ENCODE assay signal across 8 cellular contexts in genomic region chr16:56657555-56658430, GRCh38. TPM values are rescaled to one million over a fixed set of nuclear protein-coding genes. Genes with fewer than 3 reads are reported as not detected.
DNase-seq lines count a peak whose midpoint lies in the region; ATAC-seq and TF ChIP-seq lines count a peak whose summit lies in the region.

Gene MT1F, plus strand, starts transcription at chr16:56657959. Its CDS starts 100 bp downstream, at chr16:56658059.

- H3K4me1 ChIP-seq in CD4-positive, alpha-beta memory T cell (ENCODE audit: insufficient read depth, low read length) = peaks cover 18% of the 10 kb centered on the region
- H3K4me1 ChIP-seq in SK-N-SH (ENCODE audit: control insufficient read depth in 1 of 2, insufficient read depth in 2 of 2, low read depth in 1 of 2, low read length in 1 of 2) (peaks cover 0 to 8% of the 10 kb centered on the region in 2 experiments; a peak in 1 of 4 replicates), parathyroid adenoma (peaks cover 8% of the 10 kb centered on the region), thymus (ENCODE audit: control insufficient read depth, insufficient read depth, low read length) (peaks cover 14% of the 10 kb centered on the region)

- H3K4me3 ChIP-seq in CD4-positive, alpha-beta memory T cell (ENCODE audit: low read length in 2 of 2) = peak within 1 kb of the TSS; percentile 62 to 65
- H3K4me3 ChIP-seq in SK-N-SH (ENCODE audit: low read depth in 2 of 2, low read length in 1 of 2) (peak within 1 kb of the TSS; percentile 53 to 56), parathyroid adenoma (ENCODE audit: low read depth, low read length) (peak within 1 kb of the TSS; percentile 45), thymus (ENCODE audit: low read length) (peak within 1 kb of the TSS; percentile 65)

- no peak for TF ChIP-seq CTCF in SK-N-SH (IDR thresholded peaks at IDR 0.05)
- TF ChIP-seq CTCF in parathyroid adenoma (IDR thresholded peaks at IDR 0.05) = no peak

- ATAC-seq in activated naive CD4-positive, alpha-beta T cell treated with anti-CD3 and anti-CD28 coated beads, Interleukin-2, amount 50 U/mL, for 72 hours = peak; percentile 90 to 92
- ATAC-seq in Right ventricle myocardium superior (ENCODE audit: poor library complexity) = peak; percentile 93
- no peak for ATAC-seq in GM18861 (IDR thresholded peaks at IDR 0.05; ENCODE audit: unreplicated experiment)

- no peaks in the 10 kb centered on the region for H3K79me2 ChIP-seq in SK-N-SH (ENCODE audit: insufficient read depth)
- no peaks in the 10 kb centered on the region for H3K79me2 ChIP-seq in parathyroid adenoma

- peaks cover 2 to 4% of the 10 kb centered on the region in 2 donors for H3K27me3 Mint-ChIP-seq in CD4-positive, alpha-beta memory T cell

- WGBS in SK-N-SH (ENCODE audit: low lambda C conversion rate) = 25% methylated on average over 18 of the region's 48 CpGs
- WGBS in thymus = 3% methylated on average over 48 of the region's 48 CpGs

- peaks cover 0 to 3% of the 10 kb centered on the region in 2 donors for H3K36me3 Mint-ChIP-seq in CD4-positive, alpha-beta memory T cell
- H3K36me3 Mint-ChIP-seq in activated naive CD4-positive, alpha-beta T cell treated with anti-CD3 and anti-CD28 coated beads, Interleukin-2, amount 50 U/mL, for 72 hours = no peaks in the 10 kb centered on the region

- TF ChIP-seq EP300 in SK-N-SH (IDR thresholded peaks at IDR 0.05; ENCODE audit: borderline replicate concordance in 1 of 2, low read depth in 1 of 2, low read length in 1 of 2) = no peak

- H3K9me3 ChIP-seq in CD4-positive, alpha-beta memory T cell (ENCODE audit: control insufficient read depth in 1 of 2, low read length in 2 of 2) = no peaks in the 10 kb centered on the region
- H3K9me3 ChIP-seq in SK-N-SH = no peaks in the 10 kb centered on the region
- H3K9me3 ChIP-seq in parathyroid adenoma (ENCODE audit: control insufficient read depth, low read length) = no peaks in the 10 kb centered on the region
- H3K9me3 ChIP-seq in thymus (ENCODE audit: control insufficient read depth) = no peaks in the 10 kb centered on the region

- CTCF ChIA-PET in CD4-positive, alpha-beta memory T cell (lab: Charles Lee; ENCODE audit: partially characterized antibody) = interaction anchor here (1.4 kb wide), 1 partner anchor 44 kb away, joined by 3 read pairs; no protein-coding TSS in a partner anchor
- CTCF ChIA-PET in SK-N-SH (lab: Yijun Ruan, JAX) = interaction anchor here (0.6 kb wide), 1 partner anchor 1315 kb away, joined by 3 read pairs; no protein-coding TSS in a partner anchor

- peak within 1 kb of the TSS; percentile 90 to 99 (median 96) for H3K4me3 Mint-ChIP-seq in CD4-positive, alpha-beta memory T cell

- H4K20me1 ChIP-seq in SK-N-SH (ENCODE audit: insufficient read depth) = no peaks in the 10 kb centered on the region

- intact Hi-C loops in CD4-positive, alpha-beta memory T cell (cut with micrococcal nuclease) = loop anchor here (1.0 to 2.0 kb wide), 2 partner anchors 15 to 49 kb away; partner anchors contain the start of gene MT2A
- intact Hi-C loops in Right ventricle myocardium superior (cut with DNase I) = no loop called here

- DNase-seq in CD4-positive, alpha-beta memory T cell = peak; percentile 40 to 78 (median 53)
- DNase-seq in HT-29 (ENCODE audit: low spot score) (peak; percentile 87), SK-N-SH (peak; percentile 86), Right ventricle myocardium superior (peak; percentile 84)
- DNase-seq in activated naive CD4-positive, alpha-beta T cell treated with anti-CD3 and anti-CD28 coated beads, Interleukin-2, amount 50 U/mL, for 72 hours (ENCODE audit: low spot score in 2 of 2) = peak; percentile 64 to 65

- H3K9me3 Mint-ChIP-seq in CD4-positive, alpha-beta memory T cell = no peaks in the 10 kb centered on the region
- no peaks in the 10 kb centered on the region for H3K9me3 Mint-ChIP-seq in activated naive CD4-positive, alpha-beta T cell treated with anti-CD3 and anti-CD28 coated beads, Interleukin-2, amount 50 U/mL, for 72 hours

- H2AFZ ChIP-seq in SK-N-SH (ENCODE audit: low read depth) (peak within 1 kb of the TSS; percentile 65; the same call in 1 of the 2 replicates), parathyroid adenoma (peak within 1 kb of the TSS; percentile 85)

- H3K9me2 ChIP-seq in SK-N-SH = no peaks in the 10 kb centered on the region

- peak within 1 kb of the TSS; percentile 39 for H3K27ac ChIP-seq in CD4-positive, alpha-beta memory T cell (ENCODE audit: low read depth, low read length)
- H3K27ac ChIP-seq in SK-N-SH (ENCODE audit: low read depth in 2 of 2, low read length in 1 of 2) (no peak within 1 kb of the TSS), parathyroid adenoma (no peak within 1 kb of the TSS), thymus (ENCODE audit: low read depth) (peak within 1 kb of the TSS; percentile 53)

- peaks cover 16 to 36% (median 24%) of the 10 kb centered on the region in 4 donors for H3K4me1 Mint-ChIP-seq in CD4-positive, alpha-beta memory T cell

- H3K4me2 ChIP-seq in SK-N-SH = peak within 1 kb of the TSS; percentile 80
- H3K4me2 ChIP-seq in parathyroid adenoma (ENCODE audit: low read length) = peak within 1 kb of the TSS; percentile 64

- H3K9ac ChIP-seq in SK-N-SH = peak within 1 kb of the TSS; percentile 8; the same call in 1 of the 2 replicates
- H3K9ac ChIP-seq in parathyroid adenoma = no peak within 1 kb of the TSS

- H3K27me3 ChIP-seq in CD4-positive, alpha-beta memory T cell (ENCODE audit: insufficient read depth, low read length) = no peaks in the 10 kb centered on the region
- H3K27me3 ChIP-seq in SK-N-SH (ENCODE audit: insufficient read depth) (peaks cover 16% of the 10 kb centered on the region; the same call in 1 of the 2 replicates), parathyroid adenoma (ENCODE audit: control insufficient read depth, insufficient read depth, low read length) (no peaks in the 10 kb centered on the region), thymus (ENCODE audit: control insufficient read depth, insufficient read depth) (peaks cover 39% of the 10 kb centered on the region)

- POLR2A ChIA-PET in CD4-positive, alpha-beta memory T cell (lab: Charles Lee; ENCODE audit: partially characterized antibody) = interaction anchor here (0.7 to 1.4 kb wide), 5 partner anchors 15 to 50 kb away, joined by 3 to 8 read pairs (median 4); partner anchors contain the start of genes MT1X and MT2A
- POLR2A ChIA-PET in SK-N-SH (lab: Yijun Ruan, JAX) = no interaction called here

- H3K27ac Mint-ChIP-seq in CD4-positive, alpha-beta memory T cell = peak within 1 kb of the TSS; percentile 79 to 97 (median 93)
- H3K27ac Mint-ChIP-seq in activated naive CD4-positive, alpha-beta T cell treated with anti-CD3 and anti-CD28 coated beads, Interleukin-2, amount 50 U/mL, for 72 hours = peak within 1 kb of the TSS; percentile 30 to 81

- H3K36me3 ChIP-seq in CD4-positive, alpha-beta memory T cell (ENCODE audit: insufficient read depth, low read length) = no peaks in the 10 kb centered on the region
- H3K36me3 ChIP-seq in SK-N-SH (replicated peaks in 1 of 2; ENCODE audit: control insufficient read depth in 1 of 2, insufficient read depth in 2 of 2, low read length in 1 of 2) (no peaks in the 10 kb centered on the region), parathyroid adenoma (ENCODE audit: control insufficient read depth, insufficient read depth, low read length) (no peaks in the 10 kb centered on the region), thymus (ENCODE audit: control insufficient read depth, insufficient read depth) (no peaks in the 10 kb centered on the region)

- no peaks in the 10 kb centered on the region for H3F3A ChIP-seq in SK-N-SH (replicated peaks; ENCODE audit: insufficient read depth)

- TF ChIP-seq RAD21 in SK-N-SH (IDR thresholded peaks at IDR 0.05; ENCODE audit: low read length) = no peak

TF ChIP-seq in SK-N-SH, 30 proteins besides CTCF, POLR2A, EP300 and RAD21 (continues in another document):
- TF ChIP-seq TEAD4 (IDR thresholded peaks at IDR 0.05; ENCODE audit: borderline replicate concordance, insufficient read depth) (no peak), MXI1 (IDR thresholded peaks at IDR 0.05; ENCODE audit: low read depth, low read length) (peak; percentile 51; the same call in 1 of the 2 replicates), POLR2AphosphoS5 (IDR thresholded peaks at IDR 0.05; ENCODE audit: low read depth, low read length) (no peak)
- TF ChIP-seq, protein P1, sequence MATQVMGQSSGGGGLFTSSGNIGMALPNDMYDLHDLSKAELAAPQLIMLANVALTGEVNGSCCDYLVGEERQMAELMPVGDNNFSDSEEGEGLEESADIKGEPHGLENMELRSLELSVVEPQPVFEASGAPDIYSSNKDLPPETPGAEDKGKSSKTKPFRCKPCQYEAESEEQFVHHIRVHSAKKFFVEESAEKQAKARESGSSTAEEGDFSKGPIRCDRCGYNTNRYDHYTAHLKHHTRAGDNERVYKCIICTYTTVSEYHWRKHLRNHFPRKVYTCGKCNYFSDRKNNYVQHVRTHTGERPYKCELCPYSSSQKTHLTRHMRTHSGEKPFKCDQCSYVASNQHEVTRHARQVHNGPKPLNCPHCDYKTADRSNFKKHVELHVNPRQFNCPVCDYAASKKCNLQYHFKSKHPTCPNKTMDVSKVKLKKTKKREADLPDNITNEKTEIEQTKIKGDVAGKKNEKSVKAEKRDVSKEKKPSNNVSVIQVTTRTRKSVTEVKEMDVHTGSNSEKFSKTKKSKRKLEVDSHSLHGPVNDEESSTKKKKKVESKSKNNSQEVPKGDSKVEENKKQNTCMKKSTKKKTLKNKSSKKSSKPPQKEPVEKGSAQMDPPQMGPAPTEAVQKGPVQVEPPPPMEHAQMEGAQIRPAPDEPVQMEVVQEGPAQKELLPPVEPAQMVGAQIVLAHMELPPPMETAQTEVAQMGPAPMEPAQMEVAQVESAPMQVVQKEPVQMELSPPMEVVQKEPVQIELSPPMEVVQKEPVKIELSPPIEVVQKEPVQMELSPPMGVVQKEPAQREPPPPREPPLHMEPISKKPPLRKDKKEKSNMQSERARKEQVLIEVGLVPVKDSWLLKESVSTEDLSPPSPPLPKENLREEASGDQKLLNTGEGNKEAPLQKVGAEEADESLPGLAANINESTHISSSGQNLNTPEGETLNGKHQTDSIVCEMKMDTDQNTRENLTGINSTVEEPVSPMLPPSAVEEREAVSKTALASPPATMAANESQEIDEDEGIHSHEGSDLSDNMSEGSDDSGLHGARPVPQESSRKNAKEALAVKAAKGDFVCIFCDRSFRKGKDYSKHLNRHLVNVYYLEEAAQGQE (IDR thresholded peaks at IDR 0.05; ENCODE audit: low read depth, low read length) = no peak

RNA-seq across cellular contexts. Expression of gene MT1F, which starts in this region (rescaled TPM):
- total RNA-seq in CD4-positive, alpha-beta memory T cell = 10 to 100 TPM in 1 of 2 experiments, 1 to 10 TPM in 1; 8.3 to 12.9 TPM
- polyA plus RNA-seq in CD4-positive, alpha-beta memory T cell = 10 to 100 TPM; 12.0 to 28.9 TPM
- 4.7 and 5.6 TPM in 2 replicates for total RNA-seq in HT-29 (2014; rRNA removed; shearing (Covaris generic))
- polyA plus RNA-seq in SK-N-SH (2012; rRNA removed) (9.5 and 13.0 TPM in 2 replicates), thymus (24.6 TPM)
- polyA plus RNA-seq in SK-N-SH (2012; cell fraction: cytosol; rRNA removed) = 7.8 and 8.5 TPM in 2 replicates
- polyA plus RNA-seq in SK-N-SH (2012; cell fraction: nucleus; rRNA removed) = 2.2 and 5.8 TPM in 2 replicates
- total RNA-seq in activated naive CD4-positive, alpha-beta T cell treated with anti-CD3 and anti-CD28 coated beads, Interleukin-2, amount 50 U/mL, for 72 hours = 10 to 100 TPM in 1 of 2 donors, 1 to 10 TPM in 1; 7.5 to 11.5 TPM
- 2.1 TPM for total RNA-seq in Right ventricle myocardium superior

Comparison
In these comparisons a context has a peak if more than half of its experiments do, and no peak if none do; other contexts are left out.
1. H3K27ac ChIP-seq: peak in CD4-positive, alpha-beta memory T cell (single experiment) and thymus (single experiment); none in SK-N-SH (0 of 2) and parathyroid adenoma (single experiment).
2. Peak in every context shown above with its lines, with median percentiles within 50 percentile points of each other: DNase-seq and H3K4me3 ChIP-seq.